ENCODE assay signal across 17 cellular contexts in the genomic region with DNA sequence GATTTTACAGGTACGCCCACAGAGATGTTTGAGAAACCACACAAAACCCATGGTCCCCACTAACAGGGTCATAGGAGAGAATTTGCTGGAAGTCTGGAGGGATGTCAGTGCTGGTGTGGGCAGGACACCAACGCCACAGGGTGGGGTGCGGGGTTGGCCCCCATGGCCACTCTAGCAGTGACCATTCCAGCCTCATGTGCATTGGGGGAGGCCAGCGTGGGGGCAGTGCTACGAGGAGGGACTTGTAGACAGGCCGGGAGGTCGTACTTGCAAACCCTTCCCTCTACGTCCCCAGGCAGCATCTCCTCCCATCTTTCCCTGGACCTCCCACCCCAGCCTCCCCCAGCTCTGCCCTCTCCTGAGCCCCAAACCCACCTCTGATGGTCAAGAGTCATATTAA. TPM values are rescaled to one million over a fixed set of nuclear protein-coding genes. Genes with fewer than 3 reads are reported as not detected.
DNase-seq lines count a peak whose midpoint lies in the region; ATAC-seq and TF ChIP-seq lines count a peak whose summit lies in the region.
"Had no signal": no experiment of that assay in that cellular context is flagged by ENCODE, and none has a peak within 500 bp of the region (broad histone marks: within the 10 kb centered on the region; RNA-seq: fewer than 3 reads in every experiment).

No MANE protein-coding gene starts in this region.

- H3K4me3 Mint-ChIP-seq in T-helper 17 cell, result no peak overlapping the region
- H3K4me3 Mint-ChIP-seq: CD8-positive, alpha-beta T cell; H9; HFFc6 had no signal

- no peak for TF ChIP-seq POLR2A in spleen (IDR thresholded peaks at IDR 0.05)

- no peaks in the 10 kb centered on the region for H3K36me3 ChIP-seq in right atrium auricular region
- no peaks in the 10 kb centered on the region for H3K36me3 ChIP-seq in lower lobe of right lung
- no peaks in the 10 kb centered on the region for H3K36me3 ChIP-seq in spleen
- H3K36me3 ChIP-seq: BE2C had no signal

- H3K27me3 Mint-ChIP-seq in T-helper 17 cell, result peaks cover 31% of the 10 kb centered on the region

- intact Hi-C loops in left cardiac atrium (cut with DNase I) (loop anchor here in 1 of 2 donors (10.0 kb wide), 1 partner anchor 311 kb away; no protein-coding TSS in a partner anchor), lower lobe of right lung (cut with DNase I) (no loop called here), spleen (cut with DNase I; ENCODE audit: low total_unique reads) (loop anchor here (5.0 kb wide), 1 partner anchor 448 kb away; no protein-coding TSS in a partner anchor)

- TF ChIP-seq CTCF in right atrium auricular region (IDR thresholded peaks at IDR 0.05) (no peak), lower lobe of right lung (IDR thresholded peaks at IDR 0.05) (no peak), spleen (IDR thresholded peaks at IDR 0.05 in 8 of 11, conservative IDR thresholded peaks at IDR 0.05 in 3 of 11) (no peak)

- peak; percentile 13 for DNase-seq in left cardiac atrium
- DNase-seq in right atrium auricular region (ENCODE audit: low spot score), result no peak
- no peak for DNase-seq in T-helper 17 cell
- peak; percentile 41 for DNase-seq in lower lobe of right lung
- DNase-seq in spleen, result peak; percentile 63
- no peak for DNase-seq in AG20443 (ENCODE audit: low spot score)
- DNase-seq: BE2C; CD8-positive, alpha-beta T cell; COR-L47; DMS53; GF-D8; GOT3; H9; HFFc6 had no signal

- peaks cover 0 to 5% of the 10 kb centered on the region in 2 donors for H3K9me3 ChIP-seq in right atrium auricular region
- H3K9me3 ChIP-seq in T-helper 17 cell (ENCODE audit: control insufficient read depth, low read length, poor library complexity, severe bottlenecking), result no peaks in the 10 kb centered on the region
- no peaks in the 10 kb centered on the region for H3K9me3 ChIP-seq in lower lobe of right lung
- peaks cover 0 to 8% (median 5%) of the 10 kb centered on the region in 8 donors for H3K9me3 ChIP-seq in spleen

- H3K27ac ChIP-seq in right atrium auricular region (no peak overlapping the region), lower lobe of right lung (no peak overlapping the region), spleen (no peak overlapping the region)
- H3K27ac ChIP-seq: C4-2B had no signal

- no peak overlapping the region for H3K4me3 ChIP-seq in right atrium auricular region
- no peak overlapping the region for H3K4me3 ChIP-seq in lower lobe of right lung
- no peak overlapping the region for H3K4me3 ChIP-seq in spleen

- H3K27me3 ChIP-seq in right atrium auricular region, result no peaks in the 10 kb centered on the region
- H3K27me3 ChIP-seq in lower lobe of right lung (ENCODE audit: low read depth), result no peaks in the 10 kb centered on the region
- H3K27me3 ChIP-seq in spleen (replicated peaks in 1 of 7), result peaks cover 0 to 27% (median 0%) of the 10 kb centered on the region in 7 donors

- H3K27ac Mint-ChIP-seq in T-helper 17 cell, result peak overlapping the region; percentile 34
- H3K27ac Mint-ChIP-seq: CD8-positive, alpha-beta T cell; HFFc6 had no signal

- H3K4me1 Mint-ChIP-seq in T-helper 17 cell, result peaks cover 2% of the 10 kb centered on the region

- WGBS in spleen, 5 donors, result 81 to 88% (median 87%) methylated on average over 8 of the region's 8 CpGs

- ATAC-seq in left cardiac atrium (no peak), T-helper 17 cell (no peak), lower lobe of right lung (no peak), HG03175 (IDR thresholded peaks at IDR 0.05; ENCODE audit: unreplicated experiment) (no peak)
- ATAC-seq: CD8-positive, alpha-beta T cell; HepG2 had no signal

- H3K36me3 Mint-ChIP-seq in T-helper 17 cell (ENCODE audit: low read depth), result peaks cover 3% of the 10 kb centered on the region
- H3K36me3 Mint-ChIP-seq: CD8-positive, alpha-beta T cell had no signal

- peaks cover 0 to 18% of the 10 kb centered on the region in 2 donors for H3K4me1 ChIP-seq in right atrium auricular region
- H3K4me1 ChIP-seq in lower lobe of right lung, result peaks cover 22% of the 10 kb centered on the region
- H3K4me1 ChIP-seq in spleen, result peaks cover 0 to 14% (median 10%) of the 10 kb centered on the region in 6 donors
- H3K4me1 ChIP-seq: BE2C had no signal

RNA-seq across cellular contexts. Expression of a gene that starts 34.0 kb away (rescaled TPM):
- not detected for total RNA-seq in left cardiac atrium
- total RNA-seq in right atrium auricular region, result not detected
- total RNA-seq in T-helper 17 cell, result not detected
- not detected for total RNA-seq in lower lobe of right lung
- not detected for total RNA-seq in spleen
- not detected for polyA plus RNA-seq in spleen
- total RNA-seq: CD8-positive, alpha-beta T cell; H9; HepG2; HFFc6 had no signal
- polyA plus RNA-seq: HepG2 had no signal

Comparison
In these comparisons a context has a peak if more than half of its experiments do, and no peak if none do; other contexts are left out.
1. DNase-seq: peak in left cardiac atrium (single experiment), lower lobe of right lung (single experiment) and spleen (single experiment); none in right atrium auricular region (single experiment), T-helper 17 cell (0 of 3) and AG20443 (single experiment).